8 cellular contexts compared by ENCODE assay signal in the genomic region with DNA sequence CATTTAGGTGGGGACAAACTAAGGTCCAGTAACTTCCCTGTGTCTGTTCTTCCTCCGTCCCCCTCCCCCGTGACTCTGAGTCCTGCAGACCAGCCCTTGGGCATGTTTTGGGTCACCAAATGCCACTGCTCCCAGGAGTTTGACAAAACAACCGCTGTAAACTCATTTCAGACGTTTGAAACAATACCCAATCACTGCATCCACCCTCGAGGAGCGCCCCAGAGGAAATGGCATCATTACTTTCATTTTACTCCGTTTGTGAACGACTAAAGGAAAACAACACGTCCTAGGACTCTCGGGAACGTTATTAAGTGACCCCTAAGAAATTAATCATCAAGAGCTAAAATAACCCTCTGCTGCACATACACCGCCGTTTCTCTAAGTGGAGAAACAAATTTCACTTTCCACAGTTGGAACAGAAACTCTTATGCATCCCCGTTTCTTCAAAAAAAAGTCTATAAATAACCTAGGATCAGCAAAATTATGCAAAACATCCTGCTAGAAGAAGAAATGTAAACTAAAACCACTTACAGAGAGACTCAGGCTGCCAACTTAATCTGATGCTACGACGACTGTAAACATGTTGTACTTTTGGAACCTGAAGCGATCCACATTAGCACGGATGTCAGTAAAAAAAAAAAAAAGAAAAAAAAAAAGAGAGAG.
A peak's percentile ranks its signal among the peaks of the same experiment; 100 is the strongest.
DNase-seq lines count a peak whose midpoint lies in the region; ATAC-seq and TF ChIP-seq lines count a peak whose summit lies in the region.

No MANE protein-coding gene starts in this region.

- H3K36me3 ChIP-seq in esophagus muscularis mucosa (peaks cover 0 to 6% (median 0%) of the 10 kb centered on the region in 4 donors), neutrophil (no peaks in the 10 kb centered on the region)

- intact Hi-C loops in esophagus muscularis mucosa (cut with DNase I) = no loop called here

- TF ChIP-seq CTCF in esophagus muscularis mucosa (IDR thresholded peaks at IDR 0.05) (no peak), neutrophil (IDR thresholded peaks at IDR 0.05) (no peak)

- no peak for TF ChIP-seq EP300 in esophagus muscularis mucosa (IDR thresholded peaks at IDR 0.05)

- 10% methylated on average over 18 of the region's 18 CpGs for WGBS in esophagus muscularis mucosa

- ATAC-seq in HG02852 (IDR thresholded peaks at IDR 0.05; ENCODE audit: unreplicated experiment) (peak; percentile 37), GM18907 (IDR thresholded peaks at IDR 0.05; ENCODE audit: unreplicated experiment) (no peak), GM18861 (IDR thresholded peaks at IDR 0.05; ENCODE audit: unreplicated experiment) (no peak)

- H3K4me3 ChIP-seq in esophagus muscularis mucosa = peak overlapping the region; percentile 50 to 64 (median 60)
- H3K4me3 ChIP-seq in neutrophil (ENCODE audit: low read depth in 1 of 2, low read length in 1 of 2) = peak overlapping the region; percentile 58 to 86

- H3K4me1 ChIP-seq in esophagus muscularis mucosa (peaks cover 6 to 34% (median 26%) of the 10 kb centered on the region in 4 donors), neutrophil (ENCODE audit: control insufficient read depth in 1 of 2, insufficient read depth in 1 of 2, low read depth in 1 of 2, low read length in 1 of 2) (peaks cover 11 to 17% of the 10 kb centered on the region in 2 experiments)

- peak; percentile 44 for DNase-seq in Daoy (ENCODE audit: low read depth)
- DNase-seq in activated CD4-positive, alpha-beta T cell treated with anti-CD3 and anti-CD28 coated beads for 4 hours = peak; percentile 14 to 31
- no peak for DNase-seq in esophagus muscularis mucosa (ENCODE audit: extremely low spot score)
- no peak for DNase-seq in middle frontal gyrus (ENCODE audit: extremely low spot score, low spot score)

- no peak for TF ChIP-seq POLR2A in esophagus muscularis mucosa (IDR thresholded peaks at IDR 0.05; ENCODE audit: low read depth)

- H3K9me3 ChIP-seq in esophagus muscularis mucosa = no peaks in the 10 kb centered on the region
- H3K9me3 ChIP-seq in neutrophil = no peaks in the 10 kb centered on the region

- H3K27ac ChIP-seq in esophagus muscularis mucosa (replicated peaks in 1 of 4) (peak overlapping the region; percentile 74 to 83 (median 82)), neutrophil (peak overlapping the region; percentile 73)

- H3K27me3 ChIP-seq in esophagus muscularis mucosa = no peaks in the 10 kb centered on the region
- H3K27me3 ChIP-seq in neutrophil = no peaks in the 10 kb centered on the region

Comparison
In these comparisons a context has a peak if more than half of its experiments do, and no peak if none do; other contexts are left out.
1. DNase-seq: peak in Daoy (single experiment) and activated CD4-positive, alpha-beta T cell treated with anti-CD3 and anti-CD28 coated beads for 4 hours (2 of 2); none in esophagus muscularis mucosa (single experiment) and middle frontal gyrus (single experiment).